11 cellular contexts compared by ENCODE assay signal in genomic region chr3:181712190-181712504, GRCh38. TPM values are rescaled to one million over a fixed set of nuclear protein-coding genes. Genes with fewer than 3 reads are reported as not detected.
DNase-seq lines count a peak whose midpoint lies in the region; ATAC-seq and TF ChIP-seq lines count a peak whose summit lies in the region.
"Had no signal": no experiment of that assay in that cellular context is flagged by ENCODE, and none has a peak within 500 bp of the region (broad histone marks: within the 10 kb centered on the region; RNA-seq: fewer than 3 reads in every experiment).

No MANE protein-coding gene starts in this region.

- peaks cover 31 to 66% of the 10 kb centered on the region in 2 donors for H3K27me3 ChIP-seq in right lobe of liver
- H3K27me3 ChIP-seq in thoracic aorta (replicated peaks; ENCODE audit: insufficient read depth), result peaks cover 58% of the 10 kb centered on the region

- H3K36me3 ChIP-seq in right lobe of liver (no peaks in the 10 kb centered on the region), thoracic aorta (no peaks in the 10 kb centered on the region)

- ATAC-seq in activated CD8-positive, alpha-beta T cell treated with anti-CD3 and anti-CD28 coated beads, Interleukin-2, amount 10 ng/mL, durations not matched to agents 7 days and 5 days, result no peak
- ATAC-seq in activated CD8-positive, alpha-beta T cell treated with anti-CD3 and anti-CD28 coated beads for 36 hours, result no peak
- ATAC-seq in right lobe of liver (no peak), thoracic aorta (ENCODE audit: insufficient number of reproducible peaks, low FRiP score, low read depth) (no peak)
- no peak for ATAC-seq in activated CD8-positive, alpha-beta memory T cell treated with anti-CD3 and anti-CD28 coated beads, Interleukin-2, amount 10 ng/mL, durations not matched to agents 7 days and 5 days

- intact Hi-C loops in activated CD8-positive, alpha-beta T cell treated with anti-CD3 and anti-CD28 coated beads for 36 hours (cut with micrococcal nuclease), result no loop called here
- intact Hi-C loops in right lobe of liver (cut with DNase I), result loop anchor here in 1 of 2 donors (10.0 kb wide), 1 partner anchor 973 kb away; no protein-coding TSS in a partner anchor

- H3K36me3 Mint-ChIP-seq in activated CD8-positive, alpha-beta T cell treated with anti-CD3 and anti-CD28 coated beads, Interleukin-2, amount 10 ng/mL, durations not matched to agents 7 days and 5 days (ENCODE audit: low read depth), result peaks cover 4% of the 10 kb centered on the region
- peaks cover 3% of the 10 kb centered on the region for H3K36me3 Mint-ChIP-seq in activated CD8-positive, alpha-beta T cell treated with anti-CD3 and anti-CD28 coated beads for 36 hours (ENCODE audit: low read depth)
- no peaks in the 10 kb centered on the region for H3K36me3 Mint-ChIP-seq in activated CD8-positive, alpha-beta memory T cell treated with anti-CD3 and anti-CD28 coated beads, Interleukin-2, amount 10 ng/mL, durations not matched to agents 7 days and 5 days
- H3K36me3 Mint-ChIP-seq: CD4-positive, CD25-positive, alpha-beta regulatory T cell had no signal

- DNase-seq in activated CD8-positive, alpha-beta T cell treated with anti-CD3 and anti-CD28 coated beads, Interleukin-2, amount 10 ng/mL, durations not matched to agents 7 days and 5 days, result no peak
- DNase-seq in activated CD8-positive, alpha-beta T cell treated with anti-CD3 and anti-CD28 coated beads for 36 hours, result no peak
- DNase-seq in astrocyte of the cerebellum (ENCODE audit: low read depth) (no peak), right lobe of liver (no peak), thoracic aorta (ENCODE audit: low spot score) (no peak), SIG-M5 treated with dmso at 0.1 percent for 504 hours (lab: John Stamatoyannopoulos, UW; ENCODE audit: unreplicated experiment) (no peak)
- DNase-seq in activated CD8-positive, alpha-beta memory T cell treated with anti-CD3 and anti-CD28 coated beads, Interleukin-2, amount 10 ng/mL, durations not matched to agents 7 days and 5 days, result no peak
- DNase-seq in activated CD4-positive, CD25-positive, alpha-beta regulatory T cell treated with anti-CD3 and anti-CD28 coated beads, Interleukin-2, amount 50 U/mL, for 72 hours, result no peak
- DNase-seq: activated CD8-positive, alpha-beta memory T cell treated with anti-CD3 and anti-CD28 coated beads, Interleukin-2, amount 50 U/mL, for 48 hours had no signal

- H3K4me3 Mint-ChIP-seq in activated CD8-positive, alpha-beta T cell treated with anti-CD3 and anti-CD28 coated beads, Interleukin-2, amount 10 ng/mL, durations not matched to agents 7 days and 5 days, result no peak overlapping the region
- H3K4me3 Mint-ChIP-seq in activated CD8-positive, alpha-beta T cell treated with anti-CD3 and anti-CD28 coated beads for 36 hours, result no peak overlapping the region
- no peak overlapping the region for H3K4me3 Mint-ChIP-seq in activated CD8-positive, alpha-beta memory T cell treated with anti-CD3 and anti-CD28 coated beads, Interleukin-2, amount 10 ng/mL, durations not matched to agents 7 days and 5 days

- peaks cover 6% of the 10 kb centered on the region for H3K4me1 Mint-ChIP-seq in activated CD8-positive, alpha-beta T cell treated with anti-CD3 and anti-CD28 coated beads, Interleukin-2, amount 10 ng/mL, durations not matched to agents 7 days and 5 days (ENCODE audit: low read depth)
- peaks cover 5% of the 10 kb centered on the region for H3K4me1 Mint-ChIP-seq in activated CD8-positive, alpha-beta T cell treated with anti-CD3 and anti-CD28 coated beads for 36 hours (ENCODE audit: low read depth)
- H3K4me1 Mint-ChIP-seq in activated CD8-positive, alpha-beta memory T cell treated with anti-CD3 and anti-CD28 coated beads, Interleukin-2, amount 10 ng/mL, durations not matched to agents 7 days and 5 days, result peaks cover 4% of the 10 kb centered on the region

- H3K27ac Mint-ChIP-seq in activated CD8-positive, alpha-beta T cell treated with anti-CD3 and anti-CD28 coated beads, Interleukin-2, amount 10 ng/mL, durations not matched to agents 7 days and 5 days, result peak overlapping the region; percentile 46
- H3K27ac Mint-ChIP-seq in activated CD8-positive, alpha-beta T cell treated with anti-CD3 and anti-CD28 coated beads for 36 hours, result no peak overlapping the region
- H3K27ac Mint-ChIP-seq in activated CD8-positive, alpha-beta memory T cell treated with anti-CD3 and anti-CD28 coated beads, Interleukin-2, amount 10 ng/mL, durations not matched to agents 7 days and 5 days, result no peak overlapping the region
- H3K27ac Mint-ChIP-seq: CD4-positive, CD25-positive, alpha-beta regulatory T cell had no signal

- H3K4me1 ChIP-seq in right lobe of liver (peaks cover 0 to 14% (median 3%) of the 10 kb centered on the region in 4 donors), thoracic aorta (ENCODE audit: control insufficient read depth in 1 of 2, low read depth in 2 of 2) (peaks cover 7 to 29% of the 10 kb centered on the region in 2 donors)

- 4% methylated on average over 22 of the region's 41 CpGs for WGBS in right lobe of liver (ENCODE audit: insufficient coverage, low coverage, low lambda C conversion rate, missing lambda C conversion rate)

- H3K4me3 ChIP-seq in astrocyte of the cerebellum (ENCODE audit: low read depth, low read length) (peak overlapping the region; percentile 81), right lobe of liver (peak overlapping the region in 2 of 3 donors; percentile 5 to 24), thoracic aorta (peak overlapping the region; percentile 62)

- TF ChIP-seq CTCF in activated CD8-positive, alpha-beta T cell treated with anti-CD3 and anti-CD28 coated beads for 36 hours (IDR thresholded peaks at IDR 0.05), result no peak
- TF ChIP-seq CTCF in astrocyte of the cerebellum (IDR thresholded peaks at IDR 0.05; ENCODE audit: low read depth, low read length, missing control alignments) (no peak), right lobe of liver (IDR thresholded peaks at IDR 0.05) (no peak), thoracic aorta (IDR thresholded peaks at IDR 0.05) (no peak)

- TF ChIP-seq POLR2A in right lobe of liver (IDR thresholded peaks at IDR 0.05), result no peak

- H3K9me3 Mint-ChIP-seq in activated CD8-positive, alpha-beta T cell treated with anti-CD3 and anti-CD28 coated beads, Interleukin-2, amount 10 ng/mL, durations not matched to agents 7 days and 5 days (ENCODE audit: insufficient read depth), result no peaks in the 10 kb centered on the region
- peaks cover 6% of the 10 kb centered on the region for H3K9me3 Mint-ChIP-seq in activated CD8-positive, alpha-beta T cell treated with anti-CD3 and anti-CD28 coated beads for 36 hours
- H3K9me3 Mint-ChIP-seq in activated CD8-positive, alpha-beta memory T cell treated with anti-CD3 and anti-CD28 coated beads, Interleukin-2, amount 10 ng/mL, durations not matched to agents 7 days and 5 days (ENCODE audit: low read depth), result no peaks in the 10 kb centered on the region

- POLR2A ChIA-PET in activated CD8-positive, alpha-beta T cell treated with anti-CD3 and anti-CD28 coated beads, Interleukin-2, amount 10 ng/mL, durations not matched to agents 7 days and 5 days (lab: Charles Lee), result no interaction called here
- POLR2A ChIA-PET in activated CD8-positive, alpha-beta T cell treated with anti-CD3 and anti-CD28 coated beads for 36 hours (lab: Charles Lee), result no interaction called here

- peaks cover 57% of the 10 kb centered on the region for H3K27me3 Mint-ChIP-seq in activated CD8-positive, alpha-beta T cell treated with anti-CD3 and anti-CD28 coated beads, Interleukin-2, amount 10 ng/mL, durations not matched to agents 7 days and 5 days (ENCODE audit: low read depth)
- H3K27me3 Mint-ChIP-seq in activated CD8-positive, alpha-beta T cell treated with anti-CD3 and anti-CD28 coated beads for 36 hours, result peaks cover 48% of the 10 kb centered on the region
- peaks cover 74% of the 10 kb centered on the region for H3K27me3 Mint-ChIP-seq in activated CD8-positive, alpha-beta memory T cell treated with anti-CD3 and anti-CD28 coated beads, Interleukin-2, amount 10 ng/mL, durations not matched to agents 7 days and 5 days

- CTCF ChIA-PET in activated CD8-positive, alpha-beta T cell treated with anti-CD3 and anti-CD28 coated beads, Interleukin-2, amount 10 ng/mL, durations not matched to agents 7 days and 5 days (lab: Charles Lee), result interaction anchor here (2.7 kb wide), 1 partner anchor 11 kb away, joined by 20 read pairs; no protein-coding TSS in a partner anchor
- CTCF ChIA-PET in activated CD8-positive, alpha-beta T cell treated with anti-CD3 and anti-CD28 coated beads for 36 hours (lab: Charles Lee), result interaction anchor here (1.1 to 2.5 kb wide), 2 partner anchors 10 to 971 kb away, joined by 4 to 10 read pairs; no protein-coding TSS in a partner anchor
- CTCF ChIA-PET in activated CD8-positive, alpha-beta memory T cell treated with anti-CD3 and anti-CD28 coated beads, Interleukin-2, amount 10 ng/mL, durations not matched to agents 7 days and 5 days (lab: Charles Lee), result no interaction called here

- H3K27ac ChIP-seq in right lobe of liver (no peak overlapping the region), thoracic aorta (no peak overlapping the region)

- in situ Hi-C loops in astrocyte of the cerebellum (cut with HindIII; ENCODE audit: low sequenced_read_pairs), result no loop called here

- H3K9me3 ChIP-seq in right lobe of liver (no peaks in the 10 kb centered on the region), thoracic aorta (no peaks in the 10 kb centered on the region)

RNA-seq across cellular contexts. Expression of gene SOX2, which starts 0.4 kb away (rescaled TPM):
- total RNA-seq in activated CD8-positive, alpha-beta T cell treated with anti-CD3 and anti-CD28 coated beads, Interleukin-2, amount 10 ng/mL, durations not matched to agents 7 days and 5 days, result not detected
- not detected for total RNA-seq in activated CD8-positive, alpha-beta T cell treated with anti-CD3 and anti-CD28 coated beads for 36 hours
- total RNA-seq in right lobe of liver, result not detected
- total RNA-seq in thoracic aorta, result under 1 TPM in 1 of 2 donors, not detected in 1; 0.35 TPM
- total RNA-seq in activated CD8-positive, alpha-beta memory T cell treated with anti-CD3 and anti-CD28 coated beads, Interleukin-2, amount 10 ng/mL, durations not matched to agents 7 days and 5 days, result not detected
- total RNA-seq: CD4-positive, CD25-positive, alpha-beta regulatory T cell; glomerular endothelial cell had no signal

Comparison
In these comparisons a context has a peak if more than half of its experiments do, and no peak if none do; other contexts are left out.
1. H3K4me3 ChIP-seq: peak in every context shown above with its lines; median percentile 81 in astrocyte of the cerebellum; 62 in thoracic aorta; 14 in right lobe of liver.